Comparison of ENCODE assay signal across 8 cellular contexts in the genomic region with DNA sequence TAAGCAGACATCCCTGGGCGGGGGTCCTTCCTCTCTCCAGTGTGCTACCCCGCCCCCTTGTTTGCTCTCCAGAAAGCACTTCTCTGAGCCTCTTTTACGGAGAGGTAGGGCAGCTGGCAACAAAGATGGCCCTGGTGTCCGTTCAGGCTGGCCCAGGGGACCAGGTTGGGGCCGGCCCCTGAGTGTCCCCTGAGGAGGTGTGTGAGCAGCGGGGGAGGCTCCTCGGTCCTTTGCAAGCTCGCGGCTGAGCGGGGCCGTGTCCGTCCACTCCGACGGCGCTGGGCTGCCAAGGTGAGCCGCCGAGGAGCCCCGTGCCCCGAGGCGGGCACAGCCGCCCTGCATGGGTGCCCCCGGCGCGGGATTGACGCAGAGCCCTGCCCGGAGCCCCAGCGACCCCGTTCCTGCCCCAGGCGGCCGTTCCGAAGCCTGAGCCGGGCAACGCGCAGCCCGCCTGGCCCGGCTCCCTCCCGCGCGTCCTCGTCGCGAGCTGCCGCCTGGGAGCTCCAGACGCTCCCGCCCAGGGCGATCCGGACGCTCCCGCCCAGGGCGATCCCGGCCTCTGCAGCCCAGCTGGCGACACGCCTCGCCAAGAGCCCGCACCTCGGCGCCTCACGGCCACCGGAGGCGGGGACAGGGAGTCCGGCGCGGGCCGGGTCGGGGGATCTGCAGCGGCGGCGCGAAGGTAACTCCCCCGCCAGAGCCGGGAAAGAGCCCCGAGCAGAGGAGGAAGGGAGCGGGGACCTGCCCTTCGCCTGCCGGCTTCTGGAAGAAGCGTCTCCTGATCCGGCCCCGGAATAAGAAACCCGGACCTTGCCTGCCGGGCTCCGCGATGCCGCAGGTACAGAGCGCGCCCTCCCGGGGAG. TPM values are rescaled to one million over a fixed set of nuclear protein-coding genes. Genes with fewer than 3 reads are reported as not detected.
A peak's percentile ranks its signal among the peaks of the same experiment; 100 is the strongest.
DNase-seq lines count a peak whose midpoint lies in the region; ATAC-seq and TF ChIP-seq lines count a peak whose summit lies in the region.

A gene (plus strand): TSS at position 569 of the 863 bp plus-strand sequence. CDS start 2,243 bp downstream, outside the sequence.

- TF ChIP-seq CTCF in right atrium auricular region (IDR thresholded peaks at IDR 0.05) (no peak), psoas muscle (IDR thresholded peaks at IDR 0.05) (no peak)

- peak in 1 of 2 donors; percentile 11 for ATAC-seq in CD4-positive, CD25-positive, alpha-beta regulatory T cell (ENCODE audit: low read depth in 2 of 2)
- peak; percentile 48 to 56 (median 50) for ATAC-seq in psoas muscle

- intact Hi-C loops in psoas muscle (cut with DNase I): no loop called here

- H3K27me3 Mint-ChIP-seq in CD4-positive, CD25-positive, alpha-beta regulatory T cell: peaks cover 67% of the 10 kb centered on the region
- H3K27me3 Mint-ChIP-seq in activated T-cell treated with anti-CD3 and anti-CD28 coated beads, Interleukin-2, amount 50 U/mL, for 24 hours: peaks cover 76% of the 10 kb centered on the region

- H3K4me1 Mint-ChIP-seq in CD4-positive, CD25-positive, alpha-beta regulatory T cell: peaks cover 0 to 8% (median 0%) of the 10 kb centered on the region in 4 donors
- H3K4me1 Mint-ChIP-seq in activated T-cell treated with anti-CD3 and anti-CD28 coated beads, Interleukin-2, amount 50 U/mL, for 24 hours (ENCODE audit: low read depth): peaks cover 21% of the 10 kb centered on the region

- H3K36me3 ChIP-seq in CD4-positive, CD25-positive, alpha-beta regulatory T cell (ENCODE audit: control insufficient read depth, insufficient read depth, low read length): no peaks in the 10 kb centered on the region
- no peaks in the 10 kb centered on the region for H3K36me3 ChIP-seq in HUES48 (ENCODE audit: control insufficient read depth, insufficient read depth, low read length)
- H3K36me3 ChIP-seq in right atrium auricular region: no peaks in the 10 kb centered on the region
- H3K36me3 ChIP-seq in psoas muscle (ENCODE audit: insufficient read depth in 1 of 2, low read depth in 1 of 2): no peaks in the 10 kb centered on the region

- H3K27me3 ChIP-seq in CD4-positive, CD25-positive, alpha-beta regulatory T cell (ENCODE audit: control insufficient read depth, insufficient read depth, low read length): peaks cover 56% of the 10 kb centered on the region
- H3K27me3 ChIP-seq in HUES48 (ENCODE audit: control insufficient read depth, insufficient read depth, low read length) (peaks cover 45% of the 10 kb centered on the region), right atrium auricular region (peaks cover 0 to 11% of the 10 kb centered on the region in 2 donors), psoas muscle (ENCODE audit: insufficient read depth in 3 of 3, low read length in 2 of 3) (peaks cover 0 to 78% (median 18%) of the 10 kb centered on the region in 3 donors)

- H3K36me3 Mint-ChIP-seq in CD4-positive, CD25-positive, alpha-beta regulatory T cell: no peaks in the 10 kb centered on the region
- H3K36me3 Mint-ChIP-seq in activated T-cell treated with anti-CD3 and anti-CD28 coated beads, Interleukin-2, amount 50 U/mL, for 24 hours (ENCODE audit: low read depth): no peaks in the 10 kb centered on the region

- peaks cover 0 to 7% of the 10 kb centered on the region in 2 experiments for H3K9me3 ChIP-seq in CD4-positive, CD25-positive, alpha-beta regulatory T cell (ENCODE audit: control insufficient read depth in 2 of 2, low read length in 2 of 2)
- H3K9me3 ChIP-seq in HUES48 (ENCODE audit: control insufficient read depth, insufficient read depth, low read length) (no peaks in the 10 kb centered on the region), right atrium auricular region (peaks cover 0 to 6% of the 10 kb centered on the region in 2 donors), psoas muscle (no peaks in the 10 kb centered on the region)

- H3K4me3 Mint-ChIP-seq in CD4-positive, CD25-positive, alpha-beta regulatory T cell: peak within 1 kb of the TSS in 3 of 4 donors; percentile 3 to 61 (median 20)
- H3K4me3 Mint-ChIP-seq in activated T-cell treated with anti-CD3 and anti-CD28 coated beads, Interleukin-2, amount 50 U/mL, for 24 hours: peak within 1 kb of the TSS; percentile 48

- no peak within 1 kb of the TSS for H3K27ac ChIP-seq in CD4-positive, CD25-positive, alpha-beta regulatory T cell (ENCODE audit: insufficient read depth, low read length, poor library complexity, severe bottlenecking)
- H3K27ac ChIP-seq in HUES48 (ENCODE audit: low read depth, low read length) (no peak within 1 kb of the TSS), right atrium auricular region (no peak within 1 kb of the TSS), psoas muscle (no peak within 1 kb of the TSS)

- H3K9me3 Mint-ChIP-seq in CD4-positive, CD25-positive, alpha-beta regulatory T cell: peaks cover 2 to 15% (median 5%) of the 10 kb centered on the region in 7 donors
- peaks cover 9% of the 10 kb centered on the region for H3K9me3 Mint-ChIP-seq in activated T-cell treated with anti-CD3 and anti-CD28 coated beads, Interleukin-2, amount 50 U/mL, for 24 hours

- H3K4me1 ChIP-seq in CD4-positive, CD25-positive, alpha-beta regulatory T cell (ENCODE audit: control insufficient read depth, insufficient read depth, low read length, poor library complexity, severe bottlenecking): peaks cover 11% of the 10 kb centered on the region
- H3K4me1 ChIP-seq in HUES48 (ENCODE audit: control insufficient read depth, insufficient read depth, low read length) (0 out of 2 replicates have a peak, but pooled peaks cover 4% of the 10 kb centered on the region), right atrium auricular region (peaks cover 0 to 16% of the 10 kb centered on the region in 2 donors), psoas muscle (no peaks in the 10 kb centered on the region)

- peak in 1 of 3 donors; percentile 17 for DNase-seq in CD4-positive, CD25-positive, alpha-beta regulatory T cell
- peak; percentile 51 for DNase-seq in activated T-cell treated with anti-CD3 and anti-CD28 coated beads, Interleukin-2, amount 50 U/mL, for 24 hours
- DNase-seq in right atrium auricular region (ENCODE audit: low spot score): no peak
- peak; percentile 28 to 50 for DNase-seq in psoas muscle
- DNase-seq in medulla oblongata (ENCODE audit: extremely low spot score): no peak
- DNase-seq in epidermal melanocyte (ENCODE audit: insufficient read length, low spot score): no peak
- no peak for DNase-seq in central memory CD4-positive, alpha-beta T cell

- no peak within 1 kb of the TSS for H3K27ac Mint-ChIP-seq in CD4-positive, CD25-positive, alpha-beta regulatory T cell
- no peak within 1 kb of the TSS for H3K27ac Mint-ChIP-seq in activated T-cell treated with anti-CD3 and anti-CD28 coated beads, Interleukin-2, amount 50 U/mL, for 24 hours

- 0 to 2% (median 1%) methylated on average over 70 to 86 of the region's 86 CpGs for WGBS in psoas muscle, 3 donors

- H3K4me3 ChIP-seq in CD4-positive, CD25-positive, alpha-beta regulatory T cell (ENCODE audit: low read depth, low read length): no peak within 1 kb of the TSS
- peak within 1 kb of the TSS; percentile 69 for H3K4me3 ChIP-seq in HUES48 (ENCODE audit: low read depth, low read length)
- H3K4me3 ChIP-seq in right atrium auricular region: peak within 1 kb of the TSS; percentile 31 to 53
- peak within 1 kb of the TSS; percentile 64 for H3K4me3 ChIP-seq in psoas muscle

- H3K9ac ChIP-seq in HUES48 (ENCODE audit: low read depth, low read length): peak within 1 kb of the TSS; percentile 33; the same call in 1 of the 2 replicates

RNA-seq across cellular contexts. Expression of the gene that starts here (rescaled TPM):
- not detected for total RNA-seq in CD4-positive, CD25-positive, alpha-beta regulatory T cell
- polyA plus RNA-seq in CD4-positive, CD25-positive, alpha-beta regulatory T cell: not detected
- total RNA-seq in right atrium auricular region: not detected
- not detected for total RNA-seq in psoas muscle
- under 1 TPM; 0.01 to 0.03 (median 0.03) TPM for polyA plus RNA-seq in psoas muscle

Comparison
In these comparisons a context has a peak if more than half of its experiments do, and no peak if none do; other contexts are left out.
1. Peak in DNase-seq, ATAC-seq and H3K4me3 ChIP-seq in psoas muscle; RNA of the gene not detected or under 1 TPM.